Comparison of ENCODE assay signal across 18 cellular contexts in the genomic region with DNA sequence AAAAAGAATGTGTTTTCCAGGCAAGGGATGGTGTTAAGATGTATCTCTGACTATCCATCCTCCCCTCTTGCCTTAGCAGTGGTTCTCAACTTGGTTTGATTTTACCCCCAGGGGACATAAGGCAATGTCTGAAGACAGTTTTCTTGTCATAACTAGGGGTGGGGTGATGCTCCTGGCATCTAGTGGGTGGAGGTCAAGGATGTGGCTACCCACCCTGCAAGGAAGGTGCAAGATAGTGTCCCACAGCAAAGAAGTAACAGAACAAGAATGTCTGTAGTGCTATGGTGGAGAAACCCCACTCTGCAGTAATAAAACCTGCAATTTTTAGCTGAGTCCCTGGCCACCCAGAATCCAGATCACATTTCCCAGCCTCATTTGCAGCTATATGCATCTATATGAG.
DNase-seq lines count a peak whose midpoint lies in the region; ATAC-seq and TF ChIP-seq lines count a peak whose summit lies in the region.
"Had no signal": no experiment of that assay in that cellular context is flagged by ENCODE, and none has a peak within 500 bp of the region (broad histone marks: within the 10 kb centered on the region; RNA-seq: fewer than 3 reads in every experiment).

No MANE protein-coding gene starts in this region.

- TF ChIP-seq CTCF in activated CD8-positive, alpha-beta T cell treated with anti-CD3 and anti-CD28 coated beads for 36 hours (IDR thresholded peaks at IDR 0.05), result no peak
- TF ChIP-seq CTCF in natural killer cell (IDR thresholded peaks at IDR 0.05) (no peak), body of pancreas (IDR thresholded peaks at IDR 0.05) (no peak)

- H3K4me3 ChIP-seq in CD8-positive, alpha-beta memory T cell (ENCODE audit: low read length), result no peak overlapping the region
- no peak overlapping the region for H3K4me3 ChIP-seq in body of pancreas
- H3K4me3 ChIP-seq: GM12878, GM23248 had no signal

- TF ChIP-seq POLR2A in body of pancreas (IDR thresholded peaks at IDR 0.05), result no peak

- no peak overlapping the region for H3K27ac ChIP-seq in CD8-positive, alpha-beta memory T cell (ENCODE audit: low read depth, low read length)
- H3K27ac ChIP-seq in body of pancreas, result no peak overlapping the region
- H3K27ac ChIP-seq: GM23248 had no signal

- no peaks in the 10 kb centered on the region for H3K9me3 Mint-ChIP-seq in activated CD8-positive, alpha-beta T cell treated with anti-CD3 and anti-CD28 coated beads, Interleukin-2, amount 10 ng/mL, durations not matched to agents 7 days and 5 days (ENCODE audit: insufficient read depth)
- H3K9me3 Mint-ChIP-seq in activated CD8-positive, alpha-beta T cell treated with anti-CD3 and anti-CD28 coated beads for 36 hours, result no peaks in the 10 kb centered on the region
- H3K9me3 Mint-ChIP-seq in CD8-positive, alpha-beta memory T cell, result peaks cover 0 to 1% (median 0%) of the 10 kb centered on the region in 5 donors
- no peaks in the 10 kb centered on the region for H3K9me3 Mint-ChIP-seq in effector memory CD8-positive, alpha-beta T cell
- H3K9me3 Mint-ChIP-seq in natural killer cell, result no peaks in the 10 kb centered on the region

- peaks cover 2% of the 10 kb centered on the region for H3K27me3 Mint-ChIP-seq in activated CD8-positive, alpha-beta T cell treated with anti-CD3 and anti-CD28 coated beads, Interleukin-2, amount 10 ng/mL, durations not matched to agents 7 days and 5 days (ENCODE audit: low read depth)
- H3K27me3 Mint-ChIP-seq in activated CD8-positive, alpha-beta T cell treated with anti-CD3 and anti-CD28 coated beads for 36 hours, result no peaks in the 10 kb centered on the region
- peaks cover 0 to 2% of the 10 kb centered on the region in 2 donors for H3K27me3 Mint-ChIP-seq in CD8-positive, alpha-beta memory T cell
- H3K27me3 Mint-ChIP-seq in effector memory CD8-positive, alpha-beta T cell, result no peaks in the 10 kb centered on the region
- H3K27me3 Mint-ChIP-seq in natural killer cell (ENCODE audit: low read depth in 2 of 2), result no peaks in the 10 kb centered on the region
- H3K27me3 Mint-ChIP-seq: CD4-positive, alpha-beta memory T cell had no signal

- DNase-seq in activated CD8-positive, alpha-beta T cell treated with anti-CD3 and anti-CD28 coated beads, Interleukin-2, amount 10 ng/mL, durations not matched to agents 7 days and 5 days, result peak; percentile 21
- DNase-seq in activated CD8-positive, alpha-beta T cell treated with anti-CD3 and anti-CD28 coated beads for 36 hours, result no peak
- peak in 1 of 5 donors; percentile 23 for DNase-seq in CD8-positive, alpha-beta memory T cell
- DNase-seq in effector memory CD8-positive, alpha-beta T cell, result peak in 1 of 3 experiments; percentile 2
- DNase-seq in natural killer cell (no peak), body of pancreas (no peak)
- no peak for DNase-seq in activated CD4-positive, alpha-beta T cell treated with anti-CD3 and anti-CD28 coated beads for 1 hour
- DNase-seq: C1 segment of cervical spinal cord; Caco-2; CD4-positive, alpha-beta memory T cell; DMS 273 treated with DMSO at 0.1 percent for 48 hours; DMS79; EL; GDM1; GM23248; H7; HCEC 1CT had no signal

- no peak overlapping the region for H3K4me3 Mint-ChIP-seq in activated CD8-positive, alpha-beta T cell treated with anti-CD3 and anti-CD28 coated beads, Interleukin-2, amount 10 ng/mL, durations not matched to agents 7 days and 5 days
- no peak overlapping the region for H3K4me3 Mint-ChIP-seq in activated CD8-positive, alpha-beta T cell treated with anti-CD3 and anti-CD28 coated beads for 36 hours
- peak overlapping the region in 4 of 7 donors; percentile 14 to 31 (median 22) for H3K4me3 Mint-ChIP-seq in CD8-positive, alpha-beta memory T cell
- no peak overlapping the region for H3K4me3 Mint-ChIP-seq in effector memory CD8-positive, alpha-beta T cell
- H3K4me3 Mint-ChIP-seq in natural killer cell, result peak overlapping the region; percentile 45
- H3K4me3 Mint-ChIP-seq: CD4-positive, alpha-beta memory T cell had no signal

- no peak overlapping the region for H3K27ac Mint-ChIP-seq in activated CD8-positive, alpha-beta T cell treated with anti-CD3 and anti-CD28 coated beads, Interleukin-2, amount 10 ng/mL, durations not matched to agents 7 days and 5 days
- no peak overlapping the region for H3K27ac Mint-ChIP-seq in activated CD8-positive, alpha-beta T cell treated with anti-CD3 and anti-CD28 coated beads for 36 hours
- H3K27ac Mint-ChIP-seq in CD8-positive, alpha-beta memory T cell, result peak overlapping the region in 1 of 8 donors; percentile 37
- H3K27ac Mint-ChIP-seq in effector memory CD8-positive, alpha-beta T cell, result peak overlapping the region in 1 of 2 donors; percentile 46
- peak overlapping the region; percentile 1 to 13 for H3K27ac Mint-ChIP-seq in natural killer cell
- H3K27ac Mint-ChIP-seq: CD4-positive, alpha-beta memory T cell had no signal

- no peaks in the 10 kb centered on the region for H3K27me3 ChIP-seq in CD8-positive, alpha-beta memory T cell (ENCODE audit: insufficient read depth, low read length, poor library complexity, severe bottlenecking)
- H3K27me3 ChIP-seq in body of pancreas, result no peaks in the 10 kb centered on the region

- CTCF ChIA-PET in activated CD8-positive, alpha-beta T cell treated with anti-CD3 and anti-CD28 coated beads, Interleukin-2, amount 10 ng/mL, durations not matched to agents 7 days and 5 days (lab: Charles Lee), result no interaction called here
- CTCF ChIA-PET in activated CD8-positive, alpha-beta T cell treated with anti-CD3 and anti-CD28 coated beads for 36 hours (lab: Charles Lee), result no interaction called here
- CTCF ChIA-PET in CD8-positive, alpha-beta memory T cell (lab: Charles Lee), result no interaction called here

- peaks cover 4% of the 10 kb centered on the region for H3K4me1 ChIP-seq in CD8-positive, alpha-beta memory T cell (ENCODE audit: insufficient read depth, low read length)
- no peaks in the 10 kb centered on the region for H3K4me1 ChIP-seq in body of pancreas
- H3K4me1 ChIP-seq: Caco-2 had no signal

- peaks cover 43% of the 10 kb centered on the region for H3K4me1 Mint-ChIP-seq in activated CD8-positive, alpha-beta T cell treated with anti-CD3 and anti-CD28 coated beads, Interleukin-2, amount 10 ng/mL, durations not matched to agents 7 days and 5 days (ENCODE audit: low read depth)
- peaks cover 2% of the 10 kb centered on the region for H3K4me1 Mint-ChIP-seq in activated CD8-positive, alpha-beta T cell treated with anti-CD3 and anti-CD28 coated beads for 36 hours (ENCODE audit: low read depth)
- H3K4me1 Mint-ChIP-seq in CD8-positive, alpha-beta memory T cell, result peaks cover 15 to 28% (median 23%) of the 10 kb centered on the region in 3 donors
- H3K4me1 Mint-ChIP-seq in effector memory CD8-positive, alpha-beta T cell (ENCODE audit: low read depth in 2 of 2), result peaks cover 6 to 17% of the 10 kb centered on the region in 2 donors
- peaks cover 37 to 46% of the 10 kb centered on the region in 2 donors for H3K4me1 Mint-ChIP-seq in natural killer cell

- H3K36me3 Mint-ChIP-seq in activated CD8-positive, alpha-beta T cell treated with anti-CD3 and anti-CD28 coated beads, Interleukin-2, amount 10 ng/mL, durations not matched to agents 7 days and 5 days (ENCODE audit: low read depth), result no peaks in the 10 kb centered on the region
- H3K36me3 Mint-ChIP-seq in activated CD8-positive, alpha-beta T cell treated with anti-CD3 and anti-CD28 coated beads for 36 hours (ENCODE audit: low read depth), result no peaks in the 10 kb centered on the region
- no peaks in the 10 kb centered on the region for H3K36me3 Mint-ChIP-seq in CD8-positive, alpha-beta memory T cell
- peaks cover 3% of the 10 kb centered on the region for H3K36me3 Mint-ChIP-seq in effector memory CD8-positive, alpha-beta T cell (ENCODE audit: insufficient read depth)
- no peaks in the 10 kb centered on the region for H3K36me3 Mint-ChIP-seq in natural killer cell
- H3K36me3 Mint-ChIP-seq: CD4-positive, alpha-beta memory T cell had no signal

- POLR2A ChIA-PET in activated CD8-positive, alpha-beta T cell treated with anti-CD3 and anti-CD28 coated beads, Interleukin-2, amount 10 ng/mL, durations not matched to agents 7 days and 5 days (lab: Charles Lee), result no interaction called here
- POLR2A ChIA-PET in activated CD8-positive, alpha-beta T cell treated with anti-CD3 and anti-CD28 coated beads for 36 hours (lab: Charles Lee), result no interaction called here
- POLR2A ChIA-PET in CD8-positive, alpha-beta memory T cell (lab: Charles Lee), result no interaction called here

- H3K36me3 ChIP-seq in CD8-positive, alpha-beta memory T cell (ENCODE audit: insufficient read depth, low read length), result no peaks in the 10 kb centered on the region
- H3K36me3 ChIP-seq in body of pancreas (replicated peaks in 1 of 2; ENCODE audit: insufficient read depth in 1 of 2, low read depth in 2 of 2), result no peaks in the 10 kb centered on the region

- H3K9me3 ChIP-seq in CD8-positive, alpha-beta memory T cell (ENCODE audit: low read length), result no peaks in the 10 kb centered on the region
- H3K9me3 ChIP-seq in body of pancreas, result no peaks in the 10 kb centered on the region
- H3K9me3 ChIP-seq: Caco-2 had no signal

- no peak for ATAC-seq in activated CD8-positive, alpha-beta T cell treated with anti-CD3 and anti-CD28 coated beads, Interleukin-2, amount 10 ng/mL, durations not matched to agents 7 days and 5 days
- ATAC-seq in activated CD8-positive, alpha-beta T cell treated with anti-CD3 and anti-CD28 coated beads for 36 hours, result no peak
- ATAC-seq in effector memory CD8-positive, alpha-beta T cell (replicated peaks), result peak; percentile 69
- ATAC-seq in natural killer cell, result peak; percentile 47 to 91 (median 59)
- ATAC-seq in body of pancreas, result no peak
- ATAC-seq: GM12878 had no signal

- intact Hi-C loops in activated CD8-positive, alpha-beta T cell treated with anti-CD3 and anti-CD28 coated beads for 36 hours (cut with micrococcal nuclease), result no loop called here
- intact Hi-C loops in natural killer cell (cut with micrococcal nuclease), result no loop called here
- intact Hi-C loops in body of pancreas (cut with DNase I), result no loop called here

Comparison
In these comparisons a context has a peak if more than half of its experiments do, and no peak if none do; other contexts are left out.
1. ATAC-seq: peak in effector memory CD8-positive, alpha-beta T cell (single experiment) and natural killer cell (3 of 3); none in activated CD8-positive, alpha-beta T cell treated with anti-CD3 and anti-CD28 coated beads, Interleukin-2, amount 10 ng/mL, durations not matched to agents 7 days and 5 days (single experiment), activated CD8-positive, alpha-beta T cell treated with anti-CD3 and anti-CD28 coated beads for 36 hours (single experiment) and body of pancreas (single experiment).
2. H3K27ac Mint-ChIP-seq: peak in natural killer cell (2 of 2); none in activated CD8-positive, alpha-beta T cell treated with anti-CD3 and anti-CD28 coated beads, Interleukin-2, amount 10 ng/mL, durations not matched to agents 7 days and 5 days (single experiment) and activated CD8-positive, alpha-beta T cell treated with anti-CD3 and anti-CD28 coated beads for 36 hours (single experiment).
3. H3K4me3 Mint-ChIP-seq: peak in CD8-positive, alpha-beta memory T cell (4 of 7) and natural killer cell (single experiment); none in activated CD8-positive, alpha-beta T cell treated with anti-CD3 and anti-CD28 coated beads, Interleukin-2, amount 10 ng/mL, durations not matched to agents 7 days and 5 days (single experiment), activated CD8-positive, alpha-beta T cell treated with anti-CD3 and anti-CD28 coated beads for 36 hours (single experiment) and effector memory CD8-positive, alpha-beta T cell (0 of 2).